Comparison of ENCODE assay signal across 11 cellular contexts in genomic region chr9:73916016-73916673, GRCh38.
DNase-seq lines count a peak whose midpoint lies in the region; TF ChIP-seq lines count a peak whose summit lies in the region.
"Had no signal": no experiment of that assay in that cellular context is flagged by ENCODE, and none has a peak within 500 bp of the region (broad histone marks: within the 10 kb centered on the region; RNA-seq: fewer than 3 reads in every experiment).

No MANE protein-coding gene starts in this region.

- no peaks in the 10 kb centered on the region for H3K4me1 ChIP-seq in ACC112 (ENCODE audit: control insufficient read depth, insufficient read depth, low read length, unreplicated experiment)
- no peaks in the 10 kb centered on the region for H3K4me1 ChIP-seq in uterus
- H3K4me1 ChIP-seq in prostate gland (replicated peaks) = no peaks in the 10 kb centered on the region

- H3K36me3 ChIP-seq in ACC112 (ENCODE audit: insufficient read depth, low read length) = no peaks in the 10 kb centered on the region
- H3K36me3 ChIP-seq in H7 (replicated peaks; ENCODE audit: control insufficient read depth, insufficient read depth, low read length) = no peaks in the 10 kb centered on the region
- no peaks in the 10 kb centered on the region for H3K36me3 ChIP-seq in WERI-Rb-1
- no peaks in the 10 kb centered on the region for H3K36me3 ChIP-seq in uterus
- no peaks in the 10 kb centered on the region for H3K36me3 ChIP-seq in prostate gland

- H3K79me2 ChIP-seq in ACC112 (ENCODE audit: control insufficient read depth, insufficient read depth, low read length, unreplicated experiment) = no peaks in the 10 kb centered on the region

- TF ChIP-seq POLR2A in uterus (IDR thresholded peaks at IDR 0.05) (no peak), prostate gland (IDR thresholded peaks at IDR 0.05) (no peak)

- TF ChIP-seq CTCF in WERI-Rb-1 (IDR thresholded peaks at IDR 0.05; ENCODE audit: low read depth, low read length) = peak; percentile 57
- no peak for TF ChIP-seq CTCF in uterus (IDR thresholded peaks at IDR 0.05)
- TF ChIP-seq CTCF in prostate gland (IDR thresholded peaks at IDR 0.05) = no peak

- intact Hi-C loops in uterus (cut with DNase I; ENCODE audit: low total_unique reads) (no loop called here), prostate gland (cut with DNase I) (no loop called here)

- DNase-seq in H7 (peak; percentile 5), WERI-Rb-1 (peak; percentile 30), iPS-NIHi11 (ENCODE audit: low spot score) (peak; percentile 23), uterus (no peak), DMS153 (lab: John Stamatoyannopoulos, UW) (no peak), prostate gland (ENCODE audit: low spot score) (no peak)
- no peak for DNase-seq in activated CD4-positive, alpha-beta T cell treated with anti-CD3 and anti-CD28 coated beads for 48 hours
- DNase-seq: CD4-positive, alpha-beta T cell; left colon; NCI-H2227 treated with DMSO at 0.1 percent for 48 hours had no signal

- WGBS in prostate gland = 47% methylated on average over 6 of the region's 6 CpGs

- H3K27me3 ChIP-seq in ACC112 (ENCODE audit: insufficient read depth, low read length) (no peaks in the 10 kb centered on the region), H7 (ENCODE audit: control insufficient read depth, insufficient read depth, low read length) (no peaks in the 10 kb centered on the region), WERI-Rb-1 (ENCODE audit: insufficient read depth, low read depth, severe bottlenecking) (no peaks in the 10 kb centered on the region), uterus (no peaks in the 10 kb centered on the region), prostate gland (replicated peaks; ENCODE audit: insufficient read depth) (no peaks in the 10 kb centered on the region)

- H3K27ac ChIP-seq in ACC112 (ENCODE audit: low read depth, low read length) (no peak overlapping the region), WERI-Rb-1 (no peak overlapping the region), uterus (no peak overlapping the region), prostate gland (no peak overlapping the region)

- H3K4me3 ChIP-seq in ACC112 (ENCODE audit: low read depth, low read length) (no peak overlapping the region), H7 (ENCODE audit: insufficient read depth, low read depth, low read length) (no peak overlapping the region), WERI-Rb-1 (ENCODE audit: low read depth, low read length) (no peak overlapping the region), uterus (no peak overlapping the region), prostate gland (no peak overlapping the region)

- H3K9me3 ChIP-seq in WERI-Rb-1 (ENCODE audit: severe bottlenecking) (no peaks in the 10 kb centered on the region), uterus (no peaks in the 10 kb centered on the region), prostate gland (no peaks in the 10 kb centered on the region)

- peak overlapping the region; percentile 39 for H2AFZ ChIP-seq in ACC112 (ENCODE audit: low read length, unreplicated experiment)

Comparison
In these comparisons a context has a peak if more than half of its experiments do, and no peak if none do; other contexts are left out.
1. DNase-seq: peak in H7 (single experiment), WERI-Rb-1 (single experiment) and iPS-NIHi11 (single experiment); none in uterus (0 of 2), activated CD4-positive, alpha-beta T cell treated with anti-CD3 and anti-CD28 coated beads for 48 hours (single experiment), DMS153 (single experiment) and prostate gland (single experiment).